Comparison of ENCODE assay signal across 2 cellular contexts in the genomic region with DNA sequence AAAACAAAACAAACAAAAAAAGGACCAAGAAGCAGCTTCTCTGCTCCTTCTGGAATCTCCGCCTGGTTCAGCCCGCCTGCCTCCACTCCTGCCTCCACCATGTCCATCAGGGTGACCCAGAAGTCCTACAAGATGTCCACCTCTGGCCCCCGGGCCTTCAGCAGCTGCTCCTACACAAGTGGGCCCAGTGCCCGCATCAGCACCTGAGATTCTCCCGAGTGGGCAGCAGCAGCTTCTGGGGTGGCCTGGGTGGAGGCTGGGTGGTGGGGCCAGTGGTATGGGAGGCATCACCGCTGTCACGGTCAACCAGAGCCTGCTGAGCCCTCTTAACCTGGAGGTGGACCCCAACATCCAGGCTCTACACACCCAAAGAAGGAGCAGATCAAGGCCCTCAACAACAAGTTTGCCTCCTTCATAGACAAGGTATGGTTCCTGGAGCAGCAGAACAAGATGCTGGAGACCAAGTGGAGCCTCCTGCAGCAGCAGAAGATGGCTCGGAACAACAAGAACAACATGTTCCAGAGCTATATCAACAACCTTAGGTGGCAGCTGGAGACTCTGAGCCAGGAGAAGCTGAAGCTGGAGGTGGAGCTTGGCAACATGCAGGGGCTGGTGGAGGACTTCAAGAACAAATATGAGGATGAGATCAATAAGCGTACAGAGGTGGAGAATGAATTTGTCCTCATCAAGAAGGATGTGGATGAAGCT. TPM values are rescaled to one million over a fixed set of nuclear protein-coding genes. Genes with fewer than 3 reads are reported as not detected.
"Had no signal": no experiment of that assay in that cellular context is flagged by ENCODE, and none has a peak within 500 bp of the region (broad histone marks: within the 10 kb centered on the region; RNA-seq: fewer than 3 reads in every experiment).

No MANE protein-coding gene starts in this region.

RNA-seq across cellular contexts. Expression of a gene that starts 4.8 kb away (rescaled TPM):
- polyA plus RNA-seq: immature natural killer cell had no signal

RNA-seq across cellular contexts. Expression of a gene that starts 33.5 kb away (rescaled TPM):
- total RNA-seq: naive thymus-derived CD8-positive, alpha-beta T cell had no signal
- polyA plus RNA-seq: naive thymus-derived CD8-positive, alpha-beta T cell had no signal

RNA-seq across cellular contexts. Expression of a gene that starts 33.9 kb away (rescaled TPM):
- total RNA-seq: naive thymus-derived CD8-positive, alpha-beta T cell had no signal
- polyA plus RNA-seq: naive thymus-derived CD8-positive, alpha-beta T cell had no signal
